Comparison of ENCODE assay signal across 14 cellular contexts in the genomic region with DNA sequence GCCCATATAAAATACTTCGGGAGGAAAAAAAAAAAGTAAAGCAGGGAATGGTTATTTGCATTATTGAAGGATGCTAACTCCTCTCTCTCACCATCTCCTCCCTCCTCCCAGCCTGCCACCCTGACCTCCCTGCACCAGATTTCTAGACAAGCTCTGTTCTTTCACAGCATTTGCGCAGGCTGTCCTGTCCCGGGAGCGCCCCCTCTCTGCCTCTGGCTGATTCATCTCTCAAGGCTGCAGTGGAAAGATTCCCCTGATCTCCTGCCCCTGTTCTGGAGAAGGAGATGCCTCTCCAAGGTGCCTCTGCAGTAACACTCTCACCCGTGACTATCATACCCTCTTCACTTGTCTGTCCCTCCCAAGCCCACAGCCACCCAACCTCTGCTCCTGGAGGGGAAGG. TPM values are rescaled to one million over a fixed set of nuclear protein-coding genes. Genes with fewer than 3 reads are reported as not detected.
DNase-seq lines count a peak whose midpoint lies in the region; ATAC-seq, FAIRE-seq and TF ChIP-seq lines count a peak whose summit lies in the region.
"Had no signal": no experiment of that assay in that cellular context is flagged by ENCODE, and none has a peak within 500 bp of the region (broad histone marks: within the 10 kb centered on the region; RNA-seq: fewer than 3 reads in every experiment).

No MANE protein-coding gene starts in this region.

- H3K36me3 ChIP-seq in hepatocyte (replicated peaks; ENCODE audit: insufficient read depth, low read depth) (no peaks in the 10 kb centered on the region), ascending aorta (no peaks in the 10 kb centered on the region)

- H3K27ac ChIP-seq in hepatocyte (no peak overlapping the region), ascending aorta (no peak overlapping the region)
- H3K27ac ChIP-seq: body of pancreas, heart right ventricle had no signal

- DNase-seq in D721Med (ENCODE audit: insufficient read length, low spot score) (no peak), HFF-Myc (ENCODE audit: extremely low read depth, low read depth) (no peak), iPS-NIHi11 (ENCODE audit: low spot score) (peak; percentile 27), hepatocyte (ENCODE audit: low spot score) (no peak), ascending aorta (ENCODE audit: low spot score in 2 of 2) (no peak), frontal cortex (ENCODE audit: low spot score in 2 of 2) (no peak)
- DNase-seq: activated B cell treated with CpG ODN at 0.5 μM for 24 hours, body of pancreas, heart right ventricle, MM.1S, NCI-H2227 treated with DMSO at 0.1 percent for 48 hours had no signal

- WGBS in hepatocyte (ENCODE audit: low lambda C conversion rate, missing lambda C conversion rate) = 55% methylated on average over 5 of the region's 5 CpGs

- no peak for FAIRE-seq in D721Med (lab: Jason Lieb, UNC)
- FAIRE-seq in frontal cortex (lab: Jason Lieb, UNC) = no peak
- FAIRE-seq: endometrium had no signal

- H3K9me3 ChIP-seq in hepatocyte (ENCODE audit: low read depth) (no peaks in the 10 kb centered on the region), ascending aorta (no peaks in the 10 kb centered on the region)
- H3K9me3 ChIP-seq: body of pancreas, heart right ventricle had no signal

- H4K20me1 ChIP-seq in hepatocyte (ENCODE audit: insufficient read depth, poor library complexity, severe bottlenecking) = no peaks in the 10 kb centered on the region

- no peak overlapping the region for H3K4me3 ChIP-seq in HFF-Myc (replicated peaks; ENCODE audit: low read depth, low read length)
- no peak overlapping the region for H3K4me3 ChIP-seq in WI38 (ENCODE audit: low read depth, low read length)
- no peak overlapping the region for H3K4me3 ChIP-seq in hepatocyte
- no peak overlapping the region for H3K4me3 ChIP-seq in ascending aorta
- H3K4me3 ChIP-seq: body of pancreas, heart right ventricle had no signal

- intact Hi-C loops in ascending aorta (cut with DNase I) = no loop called here

- TF ChIP-seq CTCF in D721Med (IDR thresholded peaks at IDR 0.05; ENCODE audit: insufficient read depth, missing control alignments) = peak; percentile 31
- peak; percentile 46 for TF ChIP-seq CTCF in HFF-Myc (IDR thresholded peaks at IDR 0.05; ENCODE audit: low read depth, low read length, missing control alignments)
- TF ChIP-seq CTCF in WI38 (IDR thresholded peaks at IDR 0.05; ENCODE audit: low read depth, low read length) = peak; percentile 43
- TF ChIP-seq CTCF in hepatocyte (IDR thresholded peaks at IDR 0.05; ENCODE audit: poor library complexity) = no peak
- no peak for TF ChIP-seq CTCF in ascending aorta (IDR thresholded peaks at IDR 0.05)

- H3K4me1 ChIP-seq in hepatocyte (ENCODE audit: insufficient read depth) (no peaks in the 10 kb centered on the region), ascending aorta (no peaks in the 10 kb centered on the region)
- H3K4me1 ChIP-seq: body of pancreas had no signal

- no peak overlapping the region for H3K4me2 ChIP-seq in hepatocyte

- no peaks in the 10 kb centered on the region for H3K27me3 ChIP-seq in hepatocyte
- H3K27me3 ChIP-seq in ascending aorta = no peaks in the 10 kb centered on the region
- H3K27me3 ChIP-seq: body of pancreas, heart right ventricle had no signal

- no peaks in the 10 kb centered on the region for H3K9me2 ChIP-seq in hepatocyte (replicated peaks; ENCODE audit: insufficient read depth)

- H2AFZ ChIP-seq in hepatocyte = no peak overlapping the region

- no peak for ATAC-seq in GM21723 (IDR thresholded peaks at IDR 0.05; ENCODE audit: unreplicated experiment)
- ATAC-seq: body of pancreas, heart right ventricle had no signal

- no peaks in the 10 kb centered on the region for H3K79me2 ChIP-seq in hepatocyte

RNA-seq across cellular contexts. Expression of a gene that starts 38.5 kb away (rescaled TPM):
- total RNA-seq in hepatocyte (1.7 and 3.0 TPM in 2 replicates), ascending aorta (20.5 TPM), frontal cortex (0.41 TPM)
- 0.47 and 0.79 TPM in 2 replicates for polyA plus RNA-seq in hepatocyte

RNA-seq across cellular contexts. Expression of a gene that starts 38.9 kb away (rescaled TPM):
- total RNA-seq in hepatocyte (0.50 and 0.72 TPM in 2 replicates), ascending aorta (1.1 TPM), frontal cortex (under 0.01 TPM)
- polyA plus RNA-seq in hepatocyte = 1.6 TPM in 1 of 2 replicates, not detected in the other

Comparison
In these comparisons a context has a peak if more than half of its experiments do, and no peak if none do; other contexts are left out.
1. CTCF ChIP-seq: peak in D721Med (single experiment), HFF-Myc (single experiment) and WI38 (single experiment); none in hepatocyte (single experiment) and ascending aorta (0 of 3).